8 cellular contexts compared by ENCODE assay signal in genomic region chr14:21103710-21104447, GRCh38. TPM values are rescaled to one million over a fixed set of nuclear protein-coding genes. Genes with fewer than 3 reads are reported as not detected.
DNase-seq lines count a peak whose midpoint lies in the region; ATAC-seq, FAIRE-seq and TF ChIP-seq lines count a peak whose summit lies in the region.

No MANE protein-coding gene starts in this region.

- ATAC-seq in HG02678 (IDR thresholded peaks at IDR 0.05; ENCODE audit: unreplicated experiment) (peak; percentile 87), Right ventricle myocardium superior (ENCODE audit: poor library complexity) (peak; percentile 96), pancreas (peak; percentile 91 to 96 (median 94))

- WGBS in pancreas, 2 donors = 0 to 1% methylated on average over 56 to 62 of the region's 62 CpGs

- H3K27me3 ChIP-seq in pancreas = no peaks in the 10 kb centered on the region
- no peaks in the 10 kb centered on the region for H3K27me3 ChIP-seq in tibial artery

- H3K4me3 ChIP-seq in pancreas (peak overlapping the region; percentile 49 to 67 (median 56)), tibial artery (peak overlapping the region; percentile 60 to 85)

- H3K27ac ChIP-seq in pancreas = peak overlapping the region; percentile 98 to 100 (median 98)
- peak overlapping the region; percentile 84 to 98 for H3K27ac ChIP-seq in tibial artery

- intact Hi-C loops in Right ventricle myocardium superior (cut with DNase I) = loop anchor here (1.0 to 5.0 kb wide), 2 partner anchors 33 to 87 kb away; no protein-coding TSS in a partner anchor
- intact Hi-C loops in pancreas (cut with DNase I) = loop anchor here in 1 of 3 donors (5.0 kb wide), 1 partner anchor 37 kb away; no protein-coding TSS in a partner anchor
- intact Hi-C loops in tibial artery (cut with DNase I; ENCODE audit: low total_unique reads) = loop anchor here (1.0 to 5.0 kb wide), 3 partner anchors 34 to 422 kb away; partner anchors contain the start of genes ARHGEF40 and RNASE4

- H3K4me1 ChIP-seq in pancreas (peaks cover 18 to 42% (median 20%) of the 10 kb centered on the region in 3 donors), tibial artery (peaks cover 0 to 45% (median 38%) of the 10 kb centered on the region in 4 donors)

- H3K36me3 ChIP-seq in pancreas (no peaks in the 10 kb centered on the region), tibial artery (no peaks in the 10 kb centered on the region)

- TF ChIP-seq CTCF in GM12873 (IDR thresholded peaks at IDR 0.05; ENCODE audit: insufficient read depth, low read depth, low read length, missing control alignments) (peak; percentile 82), pancreas (IDR thresholded peaks at IDR 0.05) (peak; percentile 57 to 85 (median 70)), tibial artery (IDR thresholded peaks at IDR 0.05) (peak; percentile 77 to 86)

- no peak for FAIRE-seq in pancreas (lab: Jason Lieb, UNC)

- DNase-seq in NCI-H1105 treated with DMSO at 0.1 percent for 48 hours (lab: John Stamatoyannopoulos, UW) (peak; percentile 94), SKM-1 treated with dmso at 0.1 percent for 144 hours (lab: John Stamatoyannopoulos, UW; ENCODE audit: unreplicated experiment) (peak; percentile 60), Right ventricle myocardium superior (peak; percentile 97), pancreas (peak; percentile 93 to 97 (median 96)), tibial artery (peak; percentile 98)
- DNase-seq in activated naive CD8-positive, alpha-beta T cell treated with anti-CD3 and anti-CD28 coated beads, Interleukin-2, amount 50 U/mL, for 16 hours (ENCODE audit: low read depth, low spot score) = peak; percentile 86

- H3K9me3 ChIP-seq in pancreas (no peaks in the 10 kb centered on the region), tibial artery (no peaks in the 10 kb centered on the region)

RNA-seq across cellular contexts. Expression of gene TMEM253, which starts 3.0 kb away (rescaled TPM):
- total RNA-seq in Right ventricle myocardium superior (0.43 TPM), pancreas (1 to 10 TPM in 2 of 6 donors, under 1 TPM in 4; 0.16 to 1.6 (median 0.56) TPM)
- polyA plus RNA-seq in pancreas = 1 to 10 TPM; 1.8 to 4.9 TPM

RNA-seq across cellular contexts. Expression of gene ZNF219, which starts 5.4 kb away (rescaled TPM):
- total RNA-seq in Right ventricle myocardium superior (50.0 TPM), pancreas (10 to 100 TPM; 13.5 to 23.6 (median 16.1) TPM)
- 10 to 100 TPM; 19.8 to 20.5 TPM for polyA plus RNA-seq in pancreas

RNA-seq across cellular contexts. Expression of gene ARHGEF40, which starts 33.8 kb away (rescaled TPM):
- total RNA-seq in Right ventricle myocardium superior (21.2 TPM), pancreas (10 to 100 TPM; 24.5 to 58.0 (median 36.4) TPM)
- polyA plus RNA-seq in pancreas = 10 to 100 TPM; 68.8 to 77.0 TPM

RNA-seq across cellular contexts. Expression of gene RNASE8, which starts 46.3 kb away (rescaled TPM):
- total RNA-seq in Right ventricle myocardium superior (not detected), pancreas (not detected)
- polyA plus RNA-seq in pancreas = not detected

RNA-seq across cellular contexts. Expression of gene OR5AU1, which starts 52.0 kb away (rescaled TPM):
- total RNA-seq in Right ventricle myocardium superior (not detected), pancreas (not detected)
- polyA plus RNA-seq in pancreas = not detected

Comparison
In these comparisons a context has a peak if more than half of its experiments do, and no peak if none do; other contexts are left out.
1. Peak in every context shown above with its lines: DNase-seq, ATAC-seq, H3K4me3 ChIP-seq and H3K27ac ChIP-seq.